ENCODE assay signal across 23 cellular contexts in the genomic region with DNA sequence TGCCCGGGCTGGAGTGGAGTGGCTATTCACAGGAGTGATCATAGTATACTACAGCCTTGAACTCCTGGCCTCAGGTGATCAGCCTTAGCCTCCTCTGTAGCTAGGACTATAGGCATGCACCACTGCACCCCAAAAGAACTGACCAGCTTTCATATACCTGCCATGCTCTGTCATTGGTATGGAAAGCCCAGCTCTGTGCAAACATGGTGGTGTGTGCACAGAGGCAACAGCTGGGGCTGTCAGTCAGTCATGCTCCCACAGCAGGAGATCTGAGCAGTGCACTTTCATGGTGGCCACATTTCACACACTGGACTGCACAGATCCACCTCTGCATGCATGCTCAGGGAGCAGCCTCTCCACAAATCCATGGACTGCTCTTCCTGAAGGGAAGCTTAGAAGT. TPM values are rescaled to one million over a fixed set of nuclear protein-coding genes. Genes with fewer than 3 reads are reported as not detected.
DNase-seq lines count a peak whose midpoint lies in the region; ATAC-seq, FAIRE-seq and TF ChIP-seq lines count a peak whose summit lies in the region.
"Had no signal": no experiment of that assay in that cellular context is flagged by ENCODE, and none has a peak within 500 bp of the region (broad histone marks: within the 10 kb centered on the region; RNA-seq: fewer than 3 reads in every experiment).

No MANE protein-coding gene starts in this region.

- H3K27ac ChIP-seq in SJCRH30 (peak overlapping the region; percentile 54), left lung (no peak overlapping the region)
- H3K27ac ChIP-seq: 22Rv1, BLaER1 had no signal

- TF ChIP-seq POLR2A in GM12891 (IDR thresholded peaks at IDR 0.05; ENCODE audit: low read depth, low read length), result no peak

- H3K36me3 ChIP-seq in SJCRH30 (no peaks in the 10 kb centered on the region), mucosa of descending colon (ENCODE audit: low read depth) (no peaks in the 10 kb centered on the region), left lung (no peaks in the 10 kb centered on the region)
- H3K36me3 ChIP-seq: BLaER1 had no signal

- H3K9me3 ChIP-seq in SJCRH30 (replicated peaks) (no peaks in the 10 kb centered on the region), mucosa of descending colon (no peaks in the 10 kb centered on the region), left lung (no peaks in the 10 kb centered on the region)
- H3K9me3 ChIP-seq: BLaER1 had no signal

- H3K4me1 ChIP-seq in SJCRH30, result peaks cover 10% of the 10 kb centered on the region
- H3K4me1 ChIP-seq in mucosa of descending colon (ENCODE audit: low read depth), result no peaks in the 10 kb centered on the region
- H3K4me1 ChIP-seq in left lung, result no peaks in the 10 kb centered on the region
- H3K4me1 ChIP-seq: BLaER1 had no signal

- ATAC-seq in mucosa of descending colon (peak; percentile 35), left lung (no peak), GM19035 (IDR thresholded peaks at IDR 0.05; ENCODE audit: unreplicated experiment) (no peak)

- TF ChIP-seq CTCF in mucosa of descending colon (IDR thresholded peaks at IDR 0.05), result no peak
- no peak for TF ChIP-seq CTCF in left lung (IDR thresholded peaks at IDR 0.05)

- H3K27me3 ChIP-seq in SJCRH30 (no peaks in the 10 kb centered on the region), left lung (no peaks in the 10 kb centered on the region)
- H3K27me3 ChIP-seq: BLaER1 had no signal

- no peak for FAIRE-seq in GM12891 (lab: Jason Lieb, UNC)
- FAIRE-seq: H54, RCC 7860 had no signal

- intact Hi-C loops in mucosa of descending colon (cut with DNase I, micrococcal nuclease), result no loop called here
- intact Hi-C loops in left lung (cut with DNase I), result no loop called here

- DNase-seq in DMS 273 (lab: John Stamatoyannopoulos, UW; ENCODE audit: unreplicated experiment) (peak; percentile 16), DMS 273 treated with DMSO at 0.1 percent for 48 hours (lab: John Stamatoyannopoulos, UW) (no peak), SJCRH30 (peak; percentile 86 to 91), mucosa of descending colon (no peak), ureter (ENCODE audit: low spot score) (peak; percentile 19), left lung (no peak), GM12891 (ENCODE audit: insufficient read length, low spot score) (no peak)
- DNase-seq: ACHN; CD4-positive, alpha-beta T cell; COR-L47; GDM1; MM.1S; NCI-H1048; NCI-H1417 treated with DMSO at 0.1 percent for 48 hours; NCI-H2029; NCI-H2227 treated with DMSO at 0.1 percent for 48 hours; NCI-H510A treated with DMSO at 0.1 percent for 48 hours; NCI-H774 had no signal

- H3K4me3 ChIP-seq in SJCRH30 (no peak overlapping the region), mucosa of descending colon (no peak overlapping the region), left lung (no peak overlapping the region)
- H3K4me3 ChIP-seq: BLaER1 had no signal

TF ChIP-seq in GM12891, 5 proteins besides CTCF, POLR2A, EP300 and RAD21:
- TF ChIP-seq TAF1 (IDR thresholded peaks at IDR 0.05; ENCODE audit: low read depth, low read length), result no peak
- no peak for TF ChIP-seq POU2F2 (IDR thresholded peaks at IDR 0.05; ENCODE audit: low read depth, low read length)
- no peak for TF ChIP-seq PAX5 (IDR thresholded peaks at IDR 0.05; ENCODE audit: insufficient read depth, low read length, severe bottlenecking)
- no peak for TF ChIP-seq POLR2AphosphoS5 (IDR thresholded peaks at IDR 0.05; ENCODE audit: low read depth, low read length)
- no peak for TF ChIP-seq SPI1 (IDR thresholded peaks at IDR 0.05; ENCODE audit: low read depth, low read length)

RNA-seq across cellular contexts. Expression of a gene that starts 8.8 kb away (rescaled TPM):
- total RNA-seq in SJCRH30 (2014; rRNA removed; shearing (Covaris generic)), result 60.2 and 60.5 TPM in 2 replicates
- total RNA-seq in mucosa of descending colon, result 100 to 1,000 TPM in 2 of 3 donors, 10 to 100 TPM in 1; 97.1 to 132 (median 103) TPM
- total RNA-seq in ureter, result 116 TPM
- 100 to 1,000 TPM; 145 to 162 TPM for total RNA-seq in left lung
- polyA plus RNA-seq in GM12891 (2012; ENCODE audit: low read depth, missing spikeins), result 43.3 TPM

Comparison
In these comparisons a context has a peak if more than half of its experiments do, and no peak if none do; other contexts are left out.
1. DNase-seq: peak in DMS 273 (single experiment), SJCRH30 (2 of 2) and ureter (single experiment); none in DMS 273 treated with DMSO at 0.1 percent for 48 hours (single experiment), mucosa of descending colon (0 of 3), left lung (0 of 2) and GM12891 (single experiment).